Comparison of ENCODE assay signal across 1 cellular context in the genomic region with DNA sequence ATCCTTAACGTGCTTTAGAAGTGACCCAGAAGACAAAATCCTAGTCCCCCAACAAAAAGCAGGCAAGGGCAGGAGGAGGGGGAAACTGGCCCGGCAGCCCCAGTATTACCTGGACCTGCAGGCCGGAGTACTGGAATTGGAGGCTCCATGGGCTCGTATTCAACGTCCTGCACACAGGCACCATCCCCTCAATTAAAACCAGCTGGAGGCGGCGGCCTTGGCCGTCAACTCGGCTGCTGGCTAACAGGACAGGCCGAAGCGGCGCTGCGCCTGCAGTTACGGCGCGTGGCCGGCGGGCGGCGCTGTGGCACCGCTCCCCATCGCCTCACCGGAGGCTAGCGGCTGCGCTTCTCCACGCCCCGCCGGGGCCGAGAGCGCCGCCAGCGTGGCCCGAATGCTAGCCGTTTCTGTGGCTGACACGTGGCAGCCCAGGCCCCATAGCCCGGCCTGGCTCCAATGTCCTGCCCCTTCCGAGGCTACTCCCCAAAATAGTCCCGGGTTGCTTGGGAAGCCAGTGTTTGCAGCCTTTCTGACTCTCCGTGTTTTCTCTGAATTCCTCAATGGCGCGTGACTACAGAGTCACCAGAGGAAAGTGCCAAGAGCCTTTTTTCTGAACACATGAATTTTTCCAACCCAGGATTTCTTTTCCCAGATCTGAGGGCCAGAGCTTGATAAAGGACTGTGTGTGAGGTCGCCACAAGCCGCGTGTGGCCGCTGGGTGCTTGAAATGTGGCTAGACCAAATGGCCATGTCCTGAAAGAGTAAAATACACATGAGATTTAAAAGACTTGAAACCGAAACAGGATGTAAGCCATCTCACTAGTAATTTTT.
TF ChIP-seq lines count a peak whose summit lies in the region.

No MANE protein-coding gene starts in this region.

TF ChIP-seq in K562, 482 proteins besides CTCF, POLR2A, EP300 and RAD21 (continued from another document and continues in another):
- TF ChIP-seq, protein P1, sequence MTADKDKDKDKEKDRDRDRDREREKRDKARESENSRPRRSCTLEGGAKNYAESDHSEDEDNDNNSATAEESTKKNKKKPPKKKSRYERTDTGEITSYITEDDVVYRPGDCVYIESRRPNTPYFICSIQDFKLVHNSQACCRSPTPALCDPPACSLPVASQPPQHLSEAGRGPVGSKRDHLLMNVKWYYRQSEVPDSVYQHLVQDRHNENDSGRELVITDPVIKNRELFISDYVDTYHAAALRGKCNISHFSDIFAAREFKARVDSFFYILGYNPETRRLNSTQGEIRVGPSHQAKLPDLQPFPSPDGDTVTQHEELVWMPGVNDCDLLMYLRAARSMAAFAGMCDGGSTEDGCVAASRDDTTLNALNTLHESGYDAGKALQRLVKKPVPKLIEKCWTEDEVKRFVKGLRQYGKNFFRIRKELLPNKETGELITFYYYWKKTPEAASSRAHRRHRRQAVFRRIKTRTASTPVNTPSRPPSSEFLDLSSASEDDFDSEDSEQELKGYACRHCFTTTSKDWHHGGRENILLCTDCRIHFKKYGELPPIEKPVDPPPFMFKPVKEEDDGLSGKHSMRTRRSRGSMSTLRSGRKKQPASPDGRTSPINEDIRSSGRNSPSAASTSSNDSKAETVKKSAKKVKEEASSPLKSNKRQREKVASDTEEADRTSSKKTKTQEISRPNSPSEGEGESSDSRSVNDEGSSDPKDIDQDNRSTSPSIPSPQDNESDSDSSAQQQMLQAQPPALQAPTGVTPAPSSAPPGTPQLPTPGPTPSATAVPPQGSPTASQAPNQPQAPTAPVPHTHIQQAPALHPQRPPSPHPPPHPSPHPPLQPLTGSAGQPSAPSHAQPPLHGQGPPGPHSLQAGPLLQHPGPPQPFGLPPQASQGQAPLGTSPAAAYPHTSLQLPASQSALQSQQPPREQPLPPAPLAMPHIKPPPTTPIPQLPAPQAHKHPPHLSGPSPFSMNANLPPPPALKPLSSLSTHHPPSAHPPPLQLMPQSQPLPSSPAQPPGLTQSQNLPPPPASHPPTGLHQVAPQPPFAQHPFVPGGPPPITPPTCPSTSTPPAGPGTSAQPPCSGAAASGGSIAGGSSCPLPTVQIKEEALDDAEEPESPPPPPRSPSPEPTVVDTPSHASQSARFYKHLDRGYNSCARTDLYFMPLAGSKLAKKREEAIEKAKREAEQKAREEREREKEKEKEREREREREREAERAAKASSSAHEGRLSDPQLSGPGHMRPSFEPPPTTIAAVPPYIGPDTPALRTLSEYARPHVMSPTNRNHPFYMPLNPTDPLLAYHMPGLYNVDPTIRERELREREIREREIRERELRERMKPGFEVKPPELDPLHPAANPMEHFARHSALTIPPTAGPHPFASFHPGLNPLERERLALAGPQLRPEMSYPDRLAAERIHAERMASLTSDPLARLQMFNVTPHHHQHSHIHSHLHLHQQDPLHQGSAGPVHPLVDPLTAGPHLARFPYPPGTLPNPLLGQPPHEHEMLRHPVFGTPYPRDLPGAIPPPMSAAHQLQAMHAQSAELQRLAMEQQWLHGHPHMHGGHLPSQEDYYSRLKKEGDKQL (CRISPR knock-in tag; IDR thresholded peaks at IDR 0.05; ENCODE audit: borderline replicate concordance), result 0 out of 2 replicates have a peak, but pooled peaks have one; percentile 75
- TF ChIP-seq ZNF41 (CRISPR knock-in tag; conservative IDR thresholded peaks at IDR 0.05), result no peak; the same call in 1 of the 2 replicates
- TF ChIP-seq LARP7 (IDR thresholded peaks at IDR 0.05), result no peak
- TF ChIP-seq ZNF436 (CRISPR knock-in tag; IDR thresholded peaks at IDR 0.05), result no peak
- TF ChIP-seq, protein P2, sequence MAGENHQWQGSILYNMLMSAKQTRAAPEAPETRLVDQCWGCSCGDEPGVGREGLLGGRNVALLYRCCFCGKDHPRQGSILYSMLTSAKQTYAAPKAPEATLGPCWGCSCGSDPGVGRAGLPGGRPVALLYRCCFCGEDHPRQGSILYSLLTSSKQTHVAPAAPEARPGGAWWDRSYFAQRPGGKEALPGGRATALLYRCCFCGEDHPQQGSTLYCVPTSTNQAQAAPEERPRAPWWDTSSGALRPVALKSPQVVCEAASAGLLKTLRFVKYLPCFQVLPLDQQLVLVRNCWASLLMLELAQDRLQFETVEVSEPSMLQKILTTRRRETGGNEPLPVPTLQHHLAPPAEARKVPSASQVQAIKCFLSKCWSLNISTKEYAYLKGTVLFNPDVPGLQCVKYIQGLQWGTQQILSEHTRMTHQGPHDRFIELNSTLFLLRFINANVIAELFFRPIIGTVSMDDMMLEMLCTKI (IDR thresholded peaks at IDR 0.05; ENCODE audit: partially characterized antibody), result no peak
- peak; percentile 83 for TF ChIP-seq ZNF431 (CRISPR knock-in tag; IDR thresholded peaks at IDR 0.05)
- TF ChIP-seq ZNF586 (CRISPR knock-in tag; conservative IDR thresholded peaks at IDR 0.05), result no peak
- TF ChIP-seq, protein P3, sequence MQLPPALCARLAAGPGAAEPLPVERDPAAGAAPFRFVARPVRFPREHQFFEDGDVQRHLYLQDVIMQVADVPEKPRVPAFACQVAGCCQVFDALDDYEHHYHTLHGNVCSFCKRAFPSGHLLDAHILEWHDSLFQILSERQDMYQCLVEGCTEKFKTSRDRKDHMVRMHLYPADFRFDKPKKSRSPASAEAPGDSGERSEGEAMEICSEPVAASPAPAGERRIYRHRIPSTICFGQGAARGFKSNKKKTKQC (CRISPR knock-in tag; IDR thresholded peaks at IDR 0.05), result peak; percentile 96; the same call in 1 of the 2 replicates
- TF ChIP-seq SRSF3 (IDR thresholded peaks at IDR 0.05; ENCODE audit: insufficient read depth, low read length), result no peak
- TF ChIP-seq ZFPM2 (CRISPR knock-in tag; IDR thresholded peaks at IDR 0.05), result no peak
- TF ChIP-seq, protein P4, sequence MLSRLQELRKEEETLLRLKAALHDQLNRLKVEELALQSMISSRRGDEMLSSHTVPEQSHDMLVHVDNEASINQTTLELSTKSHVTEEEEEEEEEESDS (CRISPR knock-in tag; IDR thresholded peaks at IDR 0.05), result no peak
- no peak for TF ChIP-seq PYGO2 (tag; IDR thresholded peaks at IDR 0.05)
- 0 out of 2 replicates have a peak, but pooled peaks have one; percentile 74 for TF ChIP-seq PTBP1 (IDR thresholded peaks at IDR 0.05; ENCODE audit: low read depth, low read length)
- peak; percentile 51; the same call in 1 of the 2 replicates for TF ChIP-seq ESRRA (IDR thresholded peaks at IDR 0.05; ENCODE audit: borderline replicate concordance, low read depth)
- no peak for TF ChIP-seq CAMTA2 (CRISPR knock-in tag; conservative IDR thresholded peaks at IDR 0.05)
- 0 out of 2 replicates have a peak, but pooled peaks have one; percentile 13 for TF ChIP-seq CBFA2T3 (IDR thresholded peaks at IDR 0.05)
- TF ChIP-seq THRAP3 (IDR thresholded peaks at IDR 0.05; ENCODE audit: borderline replicate concordance), result no peak
- TF ChIP-seq, protein P5, sequence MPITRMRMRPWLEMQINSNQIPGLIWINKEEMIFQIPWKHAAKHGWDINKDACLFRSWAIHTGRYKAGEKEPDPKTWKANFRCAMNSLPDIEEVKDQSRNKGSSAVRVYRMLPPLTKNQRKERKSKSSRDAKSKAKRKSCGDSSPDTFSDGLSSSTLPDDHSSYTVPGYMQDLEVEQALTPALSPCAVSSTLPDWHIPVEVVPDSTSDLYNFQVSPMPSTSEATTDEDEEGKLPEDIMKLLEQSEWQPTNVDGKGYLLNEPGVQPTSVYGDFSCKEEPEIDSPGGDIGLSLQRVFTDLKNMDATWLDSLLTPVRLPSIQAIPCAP (CRISPR knock-in tag; IDR thresholded peaks at IDR 0.05; ENCODE audit: borderline replicate concordance), result no peak; the same call in 1 of the 2 replicates
- no peak for TF ChIP-seq MCM7 (IDR thresholded peaks at IDR 0.05)
- no peak; the same call in none of the 2 replicates for TF ChIP-seq POLR2H (tag; IDR thresholded peaks at IDR 0.05; ENCODE audit: low read depth)
- TF ChIP-seq ZNF444 (CRISPR knock-in tag; IDR thresholded peaks at IDR 0.05), result no peak
- TF ChIP-seq, protein P6, sequence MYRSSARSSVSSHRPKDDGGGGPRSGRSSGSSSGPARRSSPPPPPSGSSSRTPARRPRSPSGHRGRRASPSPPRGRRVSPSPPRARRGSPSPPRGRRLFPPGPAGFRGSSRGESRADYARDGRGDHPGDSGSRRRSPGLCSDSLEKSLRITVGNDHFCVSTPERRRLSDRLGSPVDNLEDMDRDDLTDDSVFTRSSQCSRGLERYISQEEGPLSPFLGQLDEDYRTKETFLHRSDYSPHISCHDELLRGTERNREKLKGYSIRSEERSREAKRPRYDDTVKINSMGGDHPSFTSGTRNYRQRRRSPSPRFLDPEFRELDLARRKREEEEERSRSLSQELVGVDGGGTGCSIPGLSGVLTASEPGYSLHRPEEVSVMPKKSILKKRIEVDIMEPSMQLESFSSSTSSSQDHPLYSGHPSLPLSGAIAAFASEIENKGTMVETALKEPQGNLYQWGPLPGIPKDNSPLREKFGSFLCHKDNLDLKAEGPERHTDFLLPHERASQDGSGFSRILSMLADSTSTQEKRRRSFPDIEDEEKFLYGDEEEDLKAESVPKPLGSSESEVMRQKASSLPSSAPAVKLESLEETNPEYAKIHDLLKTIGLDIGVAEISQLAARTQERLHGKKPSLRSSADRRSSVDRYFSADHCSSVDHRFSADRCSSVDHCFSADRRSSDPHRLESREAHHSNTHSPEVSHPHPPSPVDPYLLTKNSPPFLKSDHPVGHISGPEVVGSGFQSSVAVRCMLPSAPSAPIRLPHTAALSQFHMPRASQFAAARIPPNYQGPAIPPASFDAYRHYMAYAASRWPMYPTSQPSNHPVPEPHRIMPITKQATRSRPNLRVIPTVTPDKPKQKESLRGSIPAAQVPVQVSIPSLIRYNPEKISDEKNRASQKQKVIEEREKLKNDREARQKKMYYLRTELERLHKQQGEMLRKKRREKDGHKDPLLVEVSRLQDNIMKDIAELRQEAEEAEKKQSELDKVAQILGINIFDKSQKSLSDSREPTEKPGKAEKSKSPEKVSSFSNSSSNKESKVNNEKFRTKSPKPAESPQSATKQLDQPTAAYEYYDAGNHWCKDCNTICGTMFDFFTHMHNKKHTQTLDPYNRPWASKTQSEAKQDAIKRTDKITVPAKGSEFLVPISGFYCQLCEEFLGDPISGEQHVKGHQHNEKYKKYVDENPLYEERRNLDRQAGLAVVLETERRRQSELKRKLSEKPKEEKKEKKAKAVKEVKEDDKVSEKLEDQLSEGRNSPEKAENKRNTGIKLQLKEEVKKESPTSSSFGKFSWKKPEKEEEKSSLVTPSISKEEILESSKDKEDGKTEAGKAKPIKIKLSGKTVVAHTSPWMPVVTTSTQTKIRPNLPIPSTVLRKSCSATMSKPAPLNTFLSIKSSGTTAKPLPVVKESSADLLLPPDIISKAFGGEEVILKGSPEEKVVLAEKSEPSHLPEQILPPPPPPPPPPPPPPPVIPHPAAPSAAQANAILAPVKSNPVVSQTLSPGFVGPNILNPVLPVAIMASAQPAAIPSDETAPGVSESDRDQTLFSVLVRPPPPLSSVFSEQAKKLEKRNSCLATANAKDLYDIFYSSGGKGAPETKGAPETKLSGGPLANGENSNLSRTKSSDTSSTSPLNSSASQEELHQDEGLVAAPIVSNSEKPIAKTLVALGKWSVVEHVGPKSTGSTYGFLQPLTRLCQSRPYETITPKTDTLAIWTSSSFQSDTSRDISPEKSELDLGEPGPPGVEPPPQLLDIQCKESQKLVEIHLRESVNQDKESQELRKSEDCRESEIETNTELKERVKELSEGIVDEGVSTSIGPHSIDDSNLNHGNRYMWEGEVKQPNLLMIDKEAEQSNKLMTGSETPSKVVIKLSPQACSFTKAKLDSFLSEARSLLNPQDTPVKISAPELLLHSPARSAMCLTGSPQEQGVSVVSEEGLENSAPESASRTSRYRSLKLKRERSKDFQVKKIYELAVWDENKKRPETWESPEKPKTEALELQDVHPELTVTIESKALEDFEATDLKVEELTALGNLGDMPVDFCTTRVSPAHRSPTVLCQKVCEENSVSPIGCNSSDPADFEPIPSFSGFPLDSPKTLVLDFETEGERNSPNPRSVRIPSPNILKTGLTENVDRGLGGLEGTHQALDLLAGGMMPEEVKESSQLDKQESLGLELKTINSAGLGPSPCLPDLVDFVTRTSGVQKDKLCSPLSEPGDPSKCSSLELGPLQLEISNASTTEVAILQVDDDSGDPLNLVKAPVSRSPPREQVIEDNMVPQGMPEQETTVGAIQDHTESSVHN (IDR thresholded peaks at IDR 0.05; ENCODE audit: borderline replicate concordance in 1 of 2, low read depth in 1 of 2), result no peak; a peak in 1 of 4 replicates
- TF ChIP-seq, protein P7, sequence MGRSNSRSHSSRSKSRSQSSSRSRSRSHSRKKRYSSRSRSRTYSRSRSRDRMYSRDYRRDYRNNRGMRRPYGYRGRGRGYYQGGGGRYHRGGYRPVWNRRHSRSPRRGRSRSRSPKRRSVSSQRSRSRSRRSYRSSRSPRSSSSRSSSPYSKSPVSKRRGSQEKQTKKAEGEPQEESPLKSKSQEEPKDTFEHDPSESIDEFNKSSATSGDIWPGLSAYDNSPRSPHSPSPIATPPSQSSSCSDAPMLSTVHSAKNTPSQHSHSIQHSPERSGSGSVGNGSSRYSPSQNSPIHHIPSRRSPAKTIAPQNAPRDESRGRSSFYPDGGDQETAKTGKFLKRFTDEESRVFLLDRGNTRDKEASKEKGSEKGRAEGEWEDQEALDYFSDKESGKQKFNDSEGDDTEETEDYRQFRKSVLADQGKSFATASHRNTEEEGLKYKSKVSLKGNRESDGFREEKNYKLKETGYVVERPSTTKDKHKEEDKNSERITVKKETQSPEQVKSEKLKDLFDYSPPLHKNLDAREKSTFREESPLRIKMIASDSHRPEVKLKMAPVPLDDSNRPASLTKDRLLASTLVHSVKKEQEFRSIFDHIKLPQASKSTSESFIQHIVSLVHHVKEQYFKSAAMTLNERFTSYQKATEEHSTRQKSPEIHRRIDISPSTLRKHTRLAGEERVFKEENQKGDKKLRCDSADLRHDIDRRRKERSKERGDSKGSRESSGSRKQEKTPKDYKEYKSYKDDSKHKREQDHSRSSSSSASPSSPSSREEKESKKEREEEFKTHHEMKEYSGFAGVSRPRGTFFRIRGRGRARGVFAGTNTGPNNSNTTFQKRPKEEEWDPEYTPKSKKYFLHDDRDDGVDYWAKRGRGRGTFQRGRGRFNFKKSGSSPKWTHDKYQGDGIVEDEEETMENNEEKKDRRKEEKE (IDR thresholded peaks at IDR 0.05; ENCODE audit: borderline replicate concordance in 1 of 2, control insufficient read depth in 1 of 2, low read depth in 2 of 2, low read length in 1 of 2), result peak in 1 of 2 experiments; percentile 81; a peak in 1 of 4 replicates
- TF ChIP-seq, protein P8, sequence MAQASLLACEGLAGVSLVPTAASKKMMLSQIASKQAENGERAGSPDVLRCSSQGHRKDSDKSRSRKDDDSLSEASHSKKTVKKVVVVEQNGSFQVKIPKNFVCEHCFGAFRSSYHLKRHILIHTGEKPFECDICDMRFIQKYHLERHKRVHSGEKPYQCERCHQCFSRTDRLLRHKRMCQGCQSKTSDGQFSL (CRISPR knock-in tag; IDR thresholded peaks at IDR 0.05), result no peak
- TF ChIP-seq, protein P8 (tag; IDR thresholded peaks at IDR 0.05), result peak in 1 of 2 experiments; percentile 38; a peak in 1 of 4 replicates
- no peak for TF ChIP-seq PURB (CRISPR knock-in tag; IDR thresholded peaks at IDR 0.05; ENCODE audit: low read depth)
- peak; percentile 32 for TF ChIP-seq ETV1 (tag; conservative IDR thresholded peaks at IDR 0.05; ENCODE audit: low read depth)
- no peak for TF ChIP-seq HOXB6 (CRISPR knock-in tag; IDR thresholded peaks at IDR 0.05; ENCODE audit: borderline replicate concordance)
- TF ChIP-seq ERF (CRISPR knock-in tag; IDR thresholded peaks at IDR 0.05), result peak; percentile 19; the same call in 1 of the 2 replicates
